1 cellular context compared by ENCODE assay signal in genomic region chr6:77341058-77341986, GRCh38.
TF ChIP-seq lines count a peak whose summit lies in the region.

No MANE protein-coding gene starts in this region.

TF ChIP-seq in HepG2, 621 proteins besides CTCF, POLR2A, EP300 and RAD21 (continued from another document):
- TF ChIP-seq ZNF503 (CRISPR knock-in tag; IDR thresholded peaks at IDR 0.05) = no peak
- TF ChIP-seq SIX1 (CRISPR knock-in tag; IDR thresholded peaks at IDR 0.05; ENCODE audit: borderline replicate concordance) = no peak
- no peak for TF ChIP-seq ATF7 (IDR thresholded peaks at IDR 0.05)
- no peak for TF ChIP-seq ATF7 (CRISPR knock-in tag; IDR thresholded peaks at IDR 0.05)
- TF ChIP-seq ELK4 (CRISPR knock-in tag; IDR thresholded peaks at IDR 0.05; ENCODE audit: borderline replicate concordance) = no peak
- no peak for TF ChIP-seq ZNF44 (CRISPR knock-in tag; IDR thresholded peaks at IDR 0.05)
- no peak for TF ChIP-seq ATF4 (CRISPR knock-in tag; IDR thresholded peaks at IDR 0.05)
- TF ChIP-seq KDM5B (CRISPR knock-in tag; IDR thresholded peaks at IDR 0.05; ENCODE audit: borderline replicate concordance) = no peak
